Comparison of ENCODE assay signal across 14 cellular contexts in genomic region chr3:146157325-146158060, GRCh38. TPM values are rescaled to one million over a fixed set of nuclear protein-coding genes. Genes with fewer than 3 reads are reported as not detected.
DNase-seq lines count a peak whose midpoint lies in the region; ATAC-seq and TF ChIP-seq lines count a peak whose summit lies in the region.
"Had no signal": no experiment of that assay in that cellular context is flagged by ENCODE, and none has a peak within 500 bp of the region (broad histone marks: within the 10 kb centered on the region; RNA-seq: fewer than 3 reads in every experiment).

No MANE protein-coding gene starts in this region.

- H3K4me1 ChIP-seq in mucosa of rectum (ENCODE audit: control insufficient read depth in 2 of 2, insufficient read depth in 2 of 2, low read length in 2 of 2) = peaks cover 9 to 29% of the 10 kb centered on the region in 2 donors
- H3K4me1 ChIP-seq in thyroid gland = peaks cover 40 to 52% of the 10 kb centered on the region in 2 donors
- H3K4me1 ChIP-seq in mucosa of descending colon (ENCODE audit: low read depth) = peaks cover 30% of the 10 kb centered on the region

- peak overlapping the region; percentile 9 to 97 for H3K4me3 ChIP-seq in mucosa of rectum (ENCODE audit: low read length in 2 of 2)
- H3K4me3 ChIP-seq in thyroid gland (replicated peaks in 1 of 3) = no peak overlapping the region
- H3K4me3 ChIP-seq in mucosa of descending colon = no peak overlapping the region

- DNase-seq in OCI-M1 (lab: John Stamatoyannopoulos, UW) = peak; percentile 45
- no peak for DNase-seq in thyroid gland
- no peak for DNase-seq in CD14-positive monocyte (ENCODE audit: low spot score)
- DNase-seq in NCI-H2081 (lab: John Stamatoyannopoulos, UW) = no peak
- DNase-seq in stimulated activated CD8-positive, alpha-beta memory T cell treated with anti-CD3 and anti-CD28 coated beads, Interleukin-4, amount 100 ng/mL, for 48 hours = no peak
- DNase-seq in mucosa of descending colon = no peak
- DNase-seq: immature natural killer cell; NCI-H2227 treated with DMSO at 0.1 percent for 48 hours; stimulated activated CD4-positive, alpha-beta T cell treated with anti-CD3 and anti-CD28 coated beads, Interleukin-2, amount 100 ng/mL, for 24 hours; stimulated activated naive CD4-positive, alpha-beta T cell had no signal

- peaks cover 0 to 13% (median 0%) of the 10 kb centered on the region in 7 donors for H3K9me3 Mint-ChIP-seq in CD14-positive monocyte

- peak overlapping the region in 1 of 2 donors; percentile 11 for H3K4me3 Mint-ChIP-seq in CD14-positive monocyte
- H3K4me3 Mint-ChIP-seq: immature natural killer cell had no signal

- H3K27me3 Mint-ChIP-seq in CD14-positive monocyte (ENCODE audit: low read depth in 3 of 3) = peaks cover 38 to 45% (median 43%) of the 10 kb centered on the region in 3 donors

- H3K36me3 ChIP-seq in mucosa of rectum (ENCODE audit: control insufficient read depth in 2 of 2, insufficient read depth in 2 of 2, low read length in 2 of 2) (no peaks in the 10 kb centered on the region), thyroid gland (no peaks in the 10 kb centered on the region), mucosa of descending colon (ENCODE audit: low read depth) (no peaks in the 10 kb centered on the region)

- no peaks in the 10 kb centered on the region for H3K9me3 ChIP-seq in mucosa of rectum (ENCODE audit: control insufficient read depth in 2 of 2, low read length in 2 of 2)
- H3K9me3 ChIP-seq in thyroid gland = no peaks in the 10 kb centered on the region
- H3K9me3 ChIP-seq in mucosa of descending colon = no peaks in the 10 kb centered on the region

- intact Hi-C loops in thyroid gland (cut with DNase I) = no loop called here
- intact Hi-C loops in CD14-positive monocyte (cut with micrococcal nuclease) = no loop called here
- intact Hi-C loops in mucosa of descending colon (cut with DNase I, micrococcal nuclease) = no loop called here

- peaks cover 0 to 4% of the 10 kb centered on the region in 2 donors for H3K36me3 Mint-ChIP-seq in CD14-positive monocyte
- H3K36me3 Mint-ChIP-seq: immature natural killer cell had no signal

- H3K9ac ChIP-seq in mucosa of rectum (ENCODE audit: low read depth in 1 of 2, low read length in 2 of 2) = peak overlapping the region in 1 of 2 donors; percentile 9

- no peak overlapping the region for H3K27ac Mint-ChIP-seq in CD14-positive monocyte
- H3K27ac Mint-ChIP-seq: immature natural killer cell had no signal

- H3K4me1 Mint-ChIP-seq in CD14-positive monocyte = peaks cover 20% of the 10 kb centered on the region

- WGBS in thyroid gland, 2 donors = 43 to 56% methylated on average over 2 of the region's 2 CpGs

- TF ChIP-seq POLR2A in thyroid gland (IDR thresholded peaks at IDR 0.05) = no peak

- no peak for ATAC-seq in mucosa of descending colon
- ATAC-seq: esophagus mucosa had no signal

- H3K27ac ChIP-seq in cingulate gyrus (ENCODE audit: low read depth, low read length) (peak overlapping the region; percentile 66), mucosa of rectum (ENCODE audit: low read depth in 2 of 2, low read length in 2 of 2) (peak overlapping the region; percentile 69 to 77), thyroid gland (peak overlapping the region; percentile 95 to 97 (median 96))
- H3K27ac ChIP-seq: HL-60 had no signal

- H3K27me3 ChIP-seq in mucosa of rectum (ENCODE audit: control insufficient read depth in 2 of 2, insufficient read depth in 2 of 2, low read length in 2 of 2) (no peaks in the 10 kb centered on the region), thyroid gland (no peaks in the 10 kb centered on the region)

- TF ChIP-seq CTCF in thyroid gland (IDR thresholded peaks at IDR 0.05) = no peak
- TF ChIP-seq CTCF in CD14-positive monocyte (IDR thresholded peaks at IDR 0.05) = no peak
- TF ChIP-seq CTCF in mucosa of descending colon (IDR thresholded peaks at IDR 0.05) = no peak

RNA-seq across cellular contexts. Expression of gene PLOD2, which starts 3.5 kb away (rescaled TPM):
- 100 to 1,000 TPM; 110 to 171 (median 156) TPM for total RNA-seq in thyroid gland
- not detected for polyA plus RNA-seq in CD14-positive monocyte
- total RNA-seq in mucosa of descending colon = 100 to 1,000 TPM in 2 of 3 donors, 10 to 100 TPM in 1; 92.9 to 113 (median 101) TPM
- polyA plus RNA-seq: immature natural killer cell had no signal

Comparison
In these comparisons a context has a peak if more than half of its experiments do, and no peak if none do; other contexts are left out.
1. H3K4me3 ChIP-seq: peak in mucosa of rectum (2 of 2); none in thyroid gland (0 of 3) and mucosa of descending colon (single experiment).
2. Peak in every context shown above with its lines, with median percentiles within 50 percentile points of each other: H3K27ac ChIP-seq.